In genomic region chr17:17780941-17781590, GRCh38 we compare ENCODE assay signal across 8 cellular contexts. TPM values are rescaled to one million over a fixed set of nuclear protein-coding genes. Genes with fewer than 3 reads are reported as not detected.
DNase-seq lines count a peak whose midpoint lies in the region; ATAC-seq lines count a peak whose summit lies in the region.

No MANE protein-coding gene starts in this region.

- H3K36me3 Mint-ChIP-seq in activated T-cell treated with anti-CD3 and anti-CD28 coated beads, Interleukin-2, amount 50 U/mL, for 4 hours (ENCODE audit: insufficient read depth), result no peaks in the 10 kb centered on the region
- no peaks in the 10 kb centered on the region for H3K36me3 Mint-ChIP-seq in activated T-cell treated with anti-CD3 and anti-CD28 coated beads, Interleukin-2, amount 50 U/mL, for 24 hours (ENCODE audit: low read depth)

- no peaks in the 10 kb centered on the region for H3K9me3 ChIP-seq in right cardiac atrium (ENCODE audit: control insufficient read depth, low read length)

- no peak for ATAC-seq in activated T-cell treated with anti-CD3 and anti-CD28 coated beads, Interleukin-2, amount 50 U/mL, for 4 hours
- peak; percentile 0 to 1 for ATAC-seq in right cardiac atrium
- ATAC-seq in HG03039 (IDR thresholded peaks at IDR 0.05; ENCODE audit: unreplicated experiment), result no peak
- ATAC-seq in GM18861 (IDR thresholded peaks at IDR 0.05; ENCODE audit: unreplicated experiment), result no peak
- no peak for ATAC-seq in GM18519 (IDR thresholded peaks at IDR 0.05; ENCODE audit: low FRiP score, unreplicated experiment)

- DNase-seq in activated T-cell treated with anti-CD3 and anti-CD28 coated beads, Interleukin-2, amount 50 U/mL, for 4 hours, result no peak
- DNase-seq in activated T-cell treated with anti-CD3 and anti-CD28 coated beads, Interleukin-2, amount 50 U/mL, for 24 hours, result no peak
- DNase-seq in SW480 (ENCODE audit: low spot score) (peak; percentile 55), right cardiac atrium (peak in 1 of 3 donors; percentile 50)

- intact Hi-C loops in right cardiac atrium (cut with DNase I), result loop anchor here in 2 of 4 donors (10.0 kb wide), 1 partner anchor 96 kb away; the partner anchor contains the start of gene RAI1 (in 2 of the 2)

- no peaks in the 10 kb centered on the region for H3K9me3 Mint-ChIP-seq in activated T-cell treated with anti-CD3 and anti-CD28 coated beads, Interleukin-2, amount 50 U/mL, for 4 hours
- H3K9me3 Mint-ChIP-seq in activated T-cell treated with anti-CD3 and anti-CD28 coated beads, Interleukin-2, amount 50 U/mL, for 24 hours, result no peaks in the 10 kb centered on the region

- H3K27ac Mint-ChIP-seq in activated T-cell treated with anti-CD3 and anti-CD28 coated beads, Interleukin-2, amount 50 U/mL, for 24 hours, result no peak overlapping the region

- WGBS in right cardiac atrium, result 24% methylated on average over 10 of the region's 10 CpGs

- H3K27me3 ChIP-seq in right cardiac atrium (ENCODE audit: control insufficient read depth, insufficient read depth), result no peaks in the 10 kb centered on the region

- H3K4me1 Mint-ChIP-seq in activated T-cell treated with anti-CD3 and anti-CD28 coated beads, Interleukin-2, amount 50 U/mL, for 4 hours (ENCODE audit: low read depth), result peaks cover 24% of the 10 kb centered on the region
- H3K4me1 Mint-ChIP-seq in activated T-cell treated with anti-CD3 and anti-CD28 coated beads, Interleukin-2, amount 50 U/mL, for 24 hours (ENCODE audit: low read depth), result peaks cover 26% of the 10 kb centered on the region

- peaks cover 30% of the 10 kb centered on the region for H3K4me1 ChIP-seq in right cardiac atrium (ENCODE audit: control insufficient read depth, insufficient read depth, low read length)

- no peaks in the 10 kb centered on the region for H3K27me3 Mint-ChIP-seq in activated T-cell treated with anti-CD3 and anti-CD28 coated beads, Interleukin-2, amount 50 U/mL, for 4 hours (ENCODE audit: low read depth)
- peaks cover 3% of the 10 kb centered on the region for H3K27me3 Mint-ChIP-seq in activated T-cell treated with anti-CD3 and anti-CD28 coated beads, Interleukin-2, amount 50 U/mL, for 24 hours

- peak overlapping the region; percentile 44 for H3K27ac ChIP-seq in right cardiac atrium (ENCODE audit: low read length)
- H3K27ac ChIP-seq in skin epidermis, result peak overlapping the region in 12 of 21 experiments; percentile 7 to 65 (median 43)

- peak overlapping the region; percentile 59 for H3K4me3 Mint-ChIP-seq in activated T-cell treated with anti-CD3 and anti-CD28 coated beads, Interleukin-2, amount 50 U/mL, for 4 hours
- no peak overlapping the region for H3K4me3 Mint-ChIP-seq in activated T-cell treated with anti-CD3 and anti-CD28 coated beads, Interleukin-2, amount 50 U/mL, for 24 hours

- no peak overlapping the region for H3K4me3 ChIP-seq in right cardiac atrium (ENCODE audit: low read length)
- peak overlapping the region in 1 of 7 experiments; percentile 57 for H3K4me3 ChIP-seq in skin epidermis

RNA-seq across cellular contexts. Expression of gene SREBF1, which starts 55.7 kb away (rescaled TPM):
- total RNA-seq in activated T-cell treated with anti-CD3 and anti-CD28 coated beads, Interleukin-2, amount 50 U/mL, for 4 hours, result 10 to 100 TPM; 34.3 to 44.0 (median 34.6) TPM
- 10 to 100 TPM; 28.7 to 41.6 (median 36.2) TPM for total RNA-seq in right cardiac atrium
- polyA plus RNA-seq in right cardiac atrium, result 45.7 TPM

Comparison
In these comparisons a context has a peak if more than half of its experiments do, and no peak if none do; other contexts are left out.
1. ATAC-seq: peak in right cardiac atrium (2 of 2); none in activated T-cell treated with anti-CD3 and anti-CD28 coated beads, Interleukin-2, amount 50 U/mL, for 4 hours (0 of 2), HG03039 (single experiment), GM18861 (single experiment) and GM18519 (single experiment).